In the genomic region with DNA sequence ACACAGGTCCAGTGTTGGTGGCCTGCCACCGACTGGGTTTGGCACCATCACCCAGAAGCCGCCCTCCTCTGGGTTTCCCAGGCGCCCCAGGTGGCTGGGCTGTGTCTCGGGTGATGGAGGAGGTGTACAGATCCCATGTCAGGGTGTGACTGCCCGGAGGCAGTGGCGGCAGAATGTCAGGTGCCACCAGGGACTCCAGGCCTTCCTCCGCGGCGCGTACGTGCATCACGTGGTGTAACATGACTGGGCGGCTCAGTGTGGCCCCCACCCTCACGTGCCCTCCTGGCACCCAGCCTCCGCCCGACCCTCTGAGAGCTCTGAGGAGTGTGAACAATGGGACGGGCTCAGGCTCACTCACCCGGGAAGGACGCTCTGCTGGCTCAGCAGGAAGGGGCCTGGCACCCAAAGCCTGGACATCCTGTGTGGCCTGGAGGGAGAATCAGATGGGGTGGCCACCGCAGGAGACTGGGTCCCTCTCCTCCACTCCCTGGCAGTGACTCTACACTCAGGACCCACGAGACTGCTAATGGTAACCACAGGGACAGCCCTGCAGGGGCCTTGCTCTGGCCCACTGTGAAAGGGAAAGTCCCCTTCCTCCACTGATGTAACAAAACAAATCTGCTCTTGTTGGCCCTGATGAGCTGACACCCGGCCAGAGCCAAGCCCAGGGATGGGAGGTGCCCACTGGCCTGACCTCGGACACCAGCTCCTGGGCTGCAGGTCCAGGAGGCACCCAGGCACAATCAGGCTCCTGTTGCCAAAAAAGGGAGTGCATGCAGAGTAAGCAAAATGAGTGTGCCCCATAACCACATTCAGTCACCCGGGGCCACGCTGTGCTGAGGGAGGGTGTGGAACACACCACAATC, we compare ENCODE assay signal across 11 cellular contexts.
DNase-seq lines count a peak whose midpoint lies in the region; ATAC-seq and TF ChIP-seq lines count a peak whose summit lies in the region.
"Had no signal": no experiment of that assay in that cellular context is flagged by ENCODE, and none has a peak within 500 bp of the region (broad histone marks: within the 10 kb centered on the region; RNA-seq: fewer than 3 reads in every experiment).

No MANE protein-coding gene starts in this region.

- no peaks in the 10 kb centered on the region for H3K9me3 ChIP-seq in PC-3 (ENCODE audit: low read length)
- H3K9me3 ChIP-seq in ascending aorta = no peaks in the 10 kb centered on the region

- no peak overlapping the region for H3K9ac ChIP-seq in PC-3 (ENCODE audit: low read length)

- peak; percentile 38 for ATAC-seq in PC-3
- peak; percentile 73 for ATAC-seq in left ventricle myocardium superior
- ATAC-seq in stimulated activated naive CD8-positive, alpha-beta T cell treated with anti-CD3 and anti-CD28 coated beads, Interleukin-15, Interleukin-2, amounts not matched to agents 100 U/mL and 50 U/mL, for 24 hours = peak; percentile 44
- ATAC-seq: activated T-cell treated with anti-CD3 and anti-CD28 coated beads, Interleukin-2, amount 50 U/mL, for 4 hours had no signal

- H3K4me2 ChIP-seq in PC-3 (ENCODE audit: low read length) = no peak overlapping the region

- TF ChIP-seq CTCF in PC-3 (conservative IDR thresholded peaks at IDR 0.05; ENCODE audit: low read depth, low read length) (no peak), GM13977 (IDR thresholded peaks at IDR 0.05; ENCODE audit: extremely low read depth, insufficient read depth, missing control alignments) (no peak), ascending aorta (IDR thresholded peaks at IDR 0.05) (no peak)

- no peaks in the 10 kb centered on the region for H4K20me1 ChIP-seq in PC-3 (ENCODE audit: low read length)

- no peak overlapping the region for H2AFZ ChIP-seq in PC-3 (ENCODE audit: low read length)

- in situ Hi-C loops in GM13977 (cut with MboI; ENCODE audit: low pct_unique_long_range_greater_than_20kb, low sequenced_read_pairs, unreplicated experiment) = no loop called here

- H3K9me2 ChIP-seq in PC-3 (replicated peaks; ENCODE audit: low read length) = no peaks in the 10 kb centered on the region

- H3K4me3 ChIP-seq in PC-3 (ENCODE audit: low read length) (no peak overlapping the region), ascending aorta (no peak overlapping the region)

- H3K36me3 ChIP-seq in PC-3 (ENCODE audit: low read depth, low read length) (no peaks in the 10 kb centered on the region), ascending aorta (no peaks in the 10 kb centered on the region)

- H3K4me1 ChIP-seq in PC-3 (ENCODE audit: insufficient read depth, low read length) = no peaks in the 10 kb centered on the region
- H3K4me1 ChIP-seq in ascending aorta = peaks cover 0 to 5% of the 10 kb centered on the region in 2 donors

- peak; percentile 24 for DNase-seq in NCI-H146 (lab: John Stamatoyannopoulos, UW)
- DNase-seq in NCI-H146 treated with DMSO at 0.1 percent for 48 hours (lab: John Stamatoyannopoulos, UW; ENCODE audit: unreplicated experiment) = no peak
- DNase-seq in PC-3 = no peak
- DNase-seq in left ventricle myocardium superior = peak; percentile 80
- DNase-seq in stimulated activated naive CD8-positive, alpha-beta T cell treated with anti-CD3 and anti-CD28 coated beads, Interleukin-15, Interleukin-2, amounts not matched to agents 100 U/mL and 50 U/mL, for 24 hours = no peak
- DNase-seq in NOMO-1 treated with DMSO at 0.1 percent for 48 hours (lab: John Stamatoyannopoulos, UW; ENCODE audit: unreplicated experiment) = no peak
- no peak for DNase-seq in GM13977 (ENCODE audit: low spot score)
- DNase-seq in ascending aorta (ENCODE audit: low spot score in 2 of 2) = no peak
- DNase-seq: activated T-cell treated with anti-CD3 and anti-CD28 coated beads, Interleukin-2, amount 50 U/mL, for 4 hours; caudate nucleus; H7 had no signal

- POLR2A ChIA-PET in PC-3 (lab: Charles Lee; ENCODE audit: unreplicated experiment) = no interaction called here

- H3K27ac ChIP-seq in PC-3 (ENCODE audit: low read length) = no peak overlapping the region
- H3K27ac ChIP-seq in ascending aorta = no peak overlapping the region

- H3K79me2 ChIP-seq in PC-3 (ENCODE audit: low read length) = no peaks in the 10 kb centered on the region

- BruUV-seq in PC-3 (replicated peaks; lab: Mats Ljungman, UMichigan) = no TSS peak

- CTCF ChIA-PET in PC-3 (lab: Charles Lee) = no interaction called here

- no peaks in the 10 kb centered on the region for H3F3A ChIP-seq in PC-3 (ENCODE audit: low read length, unreplicated experiment)

- intact Hi-C loops in PC-3 (cut with micrococcal nuclease) (no loop called here), left ventricle myocardium superior (cut with micrococcal nuclease) (no loop called here), ascending aorta (cut with DNase I) (no loop called here)

- no peaks in the 10 kb centered on the region for H3K27me3 ChIP-seq in PC-3 (ENCODE audit: low read length)
- H3K27me3 ChIP-seq in ascending aorta = no peaks in the 10 kb centered on the region

Comparison
In these comparisons a context has a peak if more than half of its experiments do, and no peak if none do; other contexts are left out.
1. DNase-seq: peak in NCI-H146 (single experiment) and left ventricle myocardium superior (single experiment); none in NCI-H146 treated with DMSO at 0.1 percent for 48 hours (single experiment), PC-3 (single experiment), stimulated activated naive CD8-positive, alpha-beta T cell treated with anti-CD3 and anti-CD28 coated beads, Interleukin-15, Interleukin-2, amounts not matched to agents 100 U/mL and 50 U/mL, for 24 hours (single experiment), NOMO-1 treated with DMSO at 0.1 percent for 48 hours (single experiment), GM13977 (single experiment) and ascending aorta (0 of 2).
2. Peak in every context shown above with its lines, with median percentiles within 50 percentile points of each other: ATAC-seq.